8 cellular contexts compared by ENCODE assay signal in the genomic region with DNA sequence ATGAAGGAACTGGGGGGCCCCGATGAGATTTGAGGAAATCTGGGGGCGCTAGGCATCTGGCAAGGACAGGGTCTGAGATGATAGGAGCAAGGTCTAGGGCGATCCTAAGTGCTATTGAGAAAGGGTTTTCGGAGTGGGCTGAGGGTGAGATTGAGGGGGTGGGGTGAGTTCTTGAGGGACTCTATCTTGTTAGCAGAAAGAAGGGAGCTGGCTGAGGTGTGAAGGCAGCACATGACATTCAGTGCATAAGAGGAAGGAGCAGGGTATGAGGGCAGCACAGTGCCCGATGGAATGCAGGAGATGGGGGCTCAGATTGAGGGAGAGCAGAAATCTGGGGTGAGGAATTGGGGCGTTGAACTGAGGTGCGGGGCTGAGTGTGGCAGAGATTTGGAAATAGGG. TPM values are rescaled to one million over a fixed set of nuclear protein-coding genes. Genes with fewer than 3 reads are reported as not detected.
A peak's percentile ranks its signal among the peaks of the same experiment; 100 is the strongest.
DNase-seq lines count a peak whose midpoint lies in the region; ATAC-seq and TF ChIP-seq lines count a peak whose summit lies in the region.

No MANE protein-coding gene starts in this region.

- peaks cover 6% of the 10 kb centered on the region for H3K9me3 Mint-ChIP-seq in activated naive CD4-positive, alpha-beta T cell treated with anti-CD3 and anti-CD28 coated beads, Interleukin-2, amount 10 ng/mL, durations not matched to agents 7 days and 5 days

- intact Hi-C loops in posterior vena cava (cut with DNase I) = no loop called here

- H3K4me1 ChIP-seq in BE2C = no peaks in the 10 kb centered on the region
- H3K4me1 ChIP-seq in right atrium auricular region = peaks cover 0 to 38% of the 10 kb centered on the region in 2 donors

- TF ChIP-seq CTCF in BE2C (IDR thresholded peaks at IDR 0.05; ENCODE audit: low read depth, low read length) (no peak), right atrium auricular region (IDR thresholded peaks at IDR 0.05) (no peak)

- H3K36me3 Mint-ChIP-seq in activated naive CD4-positive, alpha-beta T cell treated with anti-CD3 and anti-CD28 coated beads, Interleukin-2, amount 10 ng/mL, durations not matched to agents 7 days and 5 days = peaks cover 11% of the 10 kb centered on the region

- CTCF ChIA-PET in activated naive CD4-positive, alpha-beta T cell treated with anti-CD3 and anti-CD28 coated beads, Interleukin-2, amount 10 ng/mL, durations not matched to agents 7 days and 5 days (lab: Charles Lee) = no interaction called here

- no peak for DNase-seq in BE2C
- no peak for DNase-seq in activated naive CD4-positive, alpha-beta T cell treated with anti-CD3 and anti-CD28 coated beads, Interleukin-2, amount 10 ng/mL, durations not matched to agents 7 days and 5 days
- DNase-seq in right atrium auricular region (ENCODE audit: low spot score) = no peak
- no peak for DNase-seq in skeletal muscle cell (ENCODE audit: low read depth)
- no peak for DNase-seq in posterior vena cava (ENCODE audit: low spot score)
- no peak for DNase-seq in superior temporal gyrus (ENCODE audit: extremely low spot score)

- H3K27ac ChIP-seq in right atrium auricular region = peak overlapping the region; percentile 82 to 89

- peaks cover 50% of the 10 kb centered on the region for H3K4me1 Mint-ChIP-seq in activated naive CD4-positive, alpha-beta T cell treated with anti-CD3 and anti-CD28 coated beads, Interleukin-2, amount 10 ng/mL, durations not matched to agents 7 days and 5 days

- H3K9me3 ChIP-seq in BE2C (no peaks in the 10 kb centered on the region), right atrium auricular region (no peaks in the 10 kb centered on the region)

- no peaks in the 10 kb centered on the region for H3K27me3 Mint-ChIP-seq in activated naive CD4-positive, alpha-beta T cell treated with anti-CD3 and anti-CD28 coated beads, Interleukin-2, amount 10 ng/mL, durations not matched to agents 7 days and 5 days

- H3K27me3 ChIP-seq in BE2C = no peaks in the 10 kb centered on the region
- H3K27me3 ChIP-seq in right atrium auricular region = no peaks in the 10 kb centered on the region

- peaks cover 10% of the 10 kb centered on the region for H3K36me3 ChIP-seq in BE2C
- H3K36me3 ChIP-seq in right atrium auricular region = no peaks in the 10 kb centered on the region

- peak overlapping the region; percentile 82 for H3K4me3 Mint-ChIP-seq in activated naive CD4-positive, alpha-beta T cell treated with anti-CD3 and anti-CD28 coated beads, Interleukin-2, amount 10 ng/mL, durations not matched to agents 7 days and 5 days

- peak overlapping the region; percentile 84 for H3K4me3 ChIP-seq in BE2C (ENCODE audit: low read depth, low read length)
- peak overlapping the region; percentile 80 to 90 for H3K4me3 ChIP-seq in right atrium auricular region
- H3K4me3 ChIP-seq in skeletal muscle cell (ENCODE audit: low read depth, low read length) = peak overlapping the region; percentile 75

- peak; percentile 5 for ATAC-seq in HG02852 (IDR thresholded peaks at IDR 0.05; ENCODE audit: unreplicated experiment)
- no peak for ATAC-seq in HG03469 (IDR thresholded peaks at IDR 0.05; ENCODE audit: unreplicated experiment)

- peak overlapping the region; percentile 77 for H3K27ac Mint-ChIP-seq in activated naive CD4-positive, alpha-beta T cell treated with anti-CD3 and anti-CD28 coated beads, Interleukin-2, amount 10 ng/mL, durations not matched to agents 7 days and 5 days

RNA-seq across cellular contexts. Expression of a gene that starts 0.7 kb away (rescaled TPM):
- 7.1 TPM for polyA plus RNA-seq in BE2C (2012; ENCODE audit: insufficient read depth, insufficient read length, low read depth)
- total RNA-seq in right atrium auricular region (10 to 100 TPM; 12.2 to 13.9 TPM), posterior vena cava (10 to 100 TPM; 17.4 to 24.4 TPM)
